ENCODE assay signal across 2 cellular contexts in genomic region chr2:116467243-116467642, GRCh38.
TF ChIP-seq lines count a peak whose summit lies in the region.

No MANE protein-coding gene starts in this region.

TF ChIP-seq in liver, 16 proteins besides CTCF, POLR2A, EP300 and RAD21 (continued from another document):
- TF ChIP-seq EGR1 (IDR thresholded peaks at IDR 0.05; ENCODE audit: low read depth in 2 of 2) (no peak), FOXA1 (IDR thresholded peaks at IDR 0.05) (no peak), JUND (IDR thresholded peaks at IDR 0.05) (peak in 1 of 2 donors; percentile 26), FOXA2 (IDR thresholded peaks at IDR 0.05) (no peak), RXRA (IDR thresholded peaks at IDR 0.05) (peak; percentile 51 to 77), ZBTB33 (IDR thresholded peaks at IDR 0.05) (no peak), HNF4A (conservative IDR thresholded peaks at IDR 0.05) (peak; percentile 31 to 59), SP1 (IDR thresholded peaks at IDR 0.05) (no peak), MAX (IDR thresholded peaks at IDR 0.05) (no peak), REST (IDR thresholded peaks at IDR 0.05) (no peak)

TF ChIP-seq in HepG2, 621 proteins besides CTCF, POLR2A, EP300 and RAD21 (continued from another document):
- TF ChIP-seq ZBTB39 (CRISPR knock-in tag; IDR thresholded peaks at IDR 0.05): no peak
- TF ChIP-seq ZNF709 (CRISPR knock-in tag; IDR thresholded peaks at IDR 0.05): no peak
- TF ChIP-seq ZNF562 (CRISPR knock-in tag; IDR thresholded peaks at IDR 0.05; ENCODE audit: borderline replicate concordance): no peak
- TF ChIP-seq SP2 (CRISPR knock-in tag; IDR thresholded peaks at IDR 0.05): no peak
- no peak for TF ChIP-seq ZNF317 (CRISPR knock-in tag; IDR thresholded peaks at IDR 0.05)
- TF ChIP-seq MED13 (CRISPR knock-in tag; IDR thresholded peaks at IDR 0.05): no peak
- no peak for TF ChIP-seq RFXANK (CRISPR knock-in tag; IDR thresholded peaks at IDR 0.05)
- TF ChIP-seq SMARCC2 (IDR thresholded peaks at IDR 0.05): no peak
- TF ChIP-seq ZUFSP (CRISPR knock-in tag; IDR thresholded peaks at IDR 0.05; ENCODE audit: borderline replicate concordance): no peak
- TF ChIP-seq MTA3 (CRISPR knock-in tag; IDR thresholded peaks at IDR 0.05): no peak
- TF ChIP-seq NFKB2 (CRISPR knock-in tag; IDR thresholded peaks at IDR 0.05; ENCODE audit: borderline replicate concordance): no peak
- TF ChIP-seq FOXP1 (IDR thresholded peaks at IDR 0.05): no peak
- no peak for TF ChIP-seq FOXP1 (CRISPR knock-in tag; IDR thresholded peaks at IDR 0.05)
TF ChIP-seq in HepG2: peak in this region for 0.
